In the genomic region with DNA sequence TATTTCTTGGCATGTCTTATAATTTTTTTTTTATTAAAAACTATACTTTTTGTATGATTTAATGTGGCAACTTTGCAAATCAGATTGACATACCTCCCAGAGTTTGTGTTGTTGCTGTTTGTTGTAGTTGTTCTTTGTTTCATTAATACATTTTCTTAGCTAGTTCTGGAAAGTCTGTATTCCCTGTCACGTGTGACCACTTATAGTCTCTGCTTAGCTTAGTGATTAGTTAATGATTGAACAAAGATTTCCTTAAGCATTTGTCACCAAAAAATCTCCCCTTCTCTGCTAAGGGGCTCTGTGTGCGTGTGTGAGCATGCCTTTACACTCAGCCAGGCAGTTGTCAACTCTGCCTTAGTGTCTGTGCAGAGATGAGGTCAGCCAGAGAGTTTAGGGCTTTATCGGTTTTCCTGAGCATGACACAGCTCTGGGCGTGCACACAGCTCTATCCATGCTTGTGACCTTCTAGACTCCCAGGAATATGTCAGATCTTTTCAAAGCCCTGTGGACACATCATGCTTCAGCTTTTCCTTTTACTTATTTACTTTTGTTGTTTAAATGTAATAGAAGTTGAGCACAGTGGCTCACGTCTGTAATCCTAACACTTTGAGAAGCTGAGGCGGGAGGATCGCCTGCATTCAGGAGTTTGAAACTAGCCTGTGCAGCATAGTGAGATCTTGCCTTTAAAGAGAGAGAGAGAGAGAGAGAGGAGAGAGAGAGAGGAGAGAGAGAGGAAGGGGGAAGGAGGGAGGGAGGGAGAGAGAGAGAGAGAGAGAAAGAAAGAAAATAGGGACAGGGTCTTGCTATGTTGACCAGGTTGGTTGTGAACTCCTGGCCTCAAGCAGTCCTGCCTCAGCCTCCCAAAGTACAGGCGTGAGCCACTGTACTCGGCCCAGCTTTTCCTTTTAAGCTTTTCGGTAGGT, we compare ENCODE assay signal across 10 cellular contexts. TPM values are rescaled to one million over a fixed set of nuclear protein-coding genes. Genes with fewer than 3 reads are reported as not detected.
DNase-seq lines count a peak whose midpoint lies in the region; ATAC-seq, FAIRE-seq and TF ChIP-seq lines count a peak whose summit lies in the region.
"Had no signal": no experiment of that assay in that cellular context is flagged by ENCODE, and none has a peak within 500 bp of the region (broad histone marks: within the 10 kb centered on the region; RNA-seq: fewer than 3 reads in every experiment).

No MANE protein-coding gene starts in this region.

- no peak overlapping the region for H3K4me3 Mint-ChIP-seq in activated T-cell treated with anti-CD3 and anti-CD28 coated beads, Interleukin-2, amount 50 U/mL, for 72 hours
- no peak overlapping the region for H3K4me3 Mint-ChIP-seq in type B pancreatic cell

- FAIRE-seq in bronchial epithelial cell (lab: Jason Lieb, UNC), result no peak

- no peaks in the 10 kb centered on the region for H3K36me3 ChIP-seq in bronchial epithelial cell (ENCODE audit: control insufficient read depth, insufficient read depth, low read length)
- H3K36me3 ChIP-seq: neural progenitor cell had no signal

- peak overlapping the region; percentile 30 for H3K27ac ChIP-seq in layer of hippocampus (ENCODE audit: low read depth, low read length)
- H3K27ac ChIP-seq: 22Rv1, neural progenitor cell had no signal

- peaks cover 2 to 8% of the 10 kb centered on the region in 2 donors for H3K36me3 Mint-ChIP-seq in activated T-cell treated with anti-CD3 and anti-CD28 coated beads, Interleukin-2, amount 50 U/mL, for 72 hours (ENCODE audit: insufficient read depth in 2 of 2)
- H3K36me3 Mint-ChIP-seq in type B pancreatic cell, result no peaks in the 10 kb centered on the region
- H3K36me3 Mint-ChIP-seq: neural progenitor cell had no signal

- peaks cover 36% of the 10 kb centered on the region for H3K4me1 Mint-ChIP-seq in activated T-cell treated with anti-CD3 and anti-CD28 coated beads, Interleukin-2, amount 50 U/mL, for 72 hours (ENCODE audit: low read depth)
- peaks cover 12% of the 10 kb centered on the region for H3K4me1 Mint-ChIP-seq in type B pancreatic cell (ENCODE audit: unreplicated experiment)

- no peak for TF ChIP-seq CTCF in bronchial epithelial cell (IDR thresholded peaks at IDR 0.05; ENCODE audit: insufficient read depth, low read length, severe bottlenecking)
- no peak for TF ChIP-seq CTCF in type B pancreatic cell (conservative IDR thresholded peaks at IDR 0.05)

- no peaks in the 10 kb centered on the region for H3K27me3 ChIP-seq in bronchial epithelial cell (ENCODE audit: control insufficient read depth, insufficient read depth, low read length)
- no peaks in the 10 kb centered on the region for H3K27me3 ChIP-seq in layer of hippocampus (ENCODE audit: control insufficient read depth, insufficient read depth, low read length)
- H3K27me3 ChIP-seq: neural progenitor cell had no signal

- H3K9me3 Mint-ChIP-seq in activated T-cell treated with anti-CD3 and anti-CD28 coated beads, Interleukin-2, amount 50 U/mL, for 72 hours, result peaks cover 0 to 2% of the 10 kb centered on the region in 2 donors
- H3K9me3 Mint-ChIP-seq in type B pancreatic cell, result no peaks in the 10 kb centered on the region

- DNase-seq in activated T-cell treated with anti-CD3 and anti-CD28 coated beads, Interleukin-2, amount 50 U/mL, for 72 hours, result no peak
- no peak for DNase-seq in activated T-cell treated with anti-CD3 and anti-CD28 coated beads for 4 hours
- peak; percentile 92 for DNase-seq in bronchial epithelial cell (ENCODE audit: low read depth)
- DNase-seq in type B pancreatic cell (ENCODE audit: extremely low spot score, unreplicated experiment), result no peak
- no peak for DNase-seq in T-helper 1 cell
- DNase-seq in kidney glomerular epithelial cell (lab: John Stamatoyannopoulos, UW), result no peak

- peaks cover 16% of the 10 kb centered on the region for H3K27me3 Mint-ChIP-seq in activated T-cell treated with anti-CD3 and anti-CD28 coated beads, Interleukin-2, amount 50 U/mL, for 72 hours (ENCODE audit: low read depth)
- H3K27me3 Mint-ChIP-seq in type B pancreatic cell, result peaks cover 12% of the 10 kb centered on the region

- peak overlapping the region; percentile 83 for H3K27ac Mint-ChIP-seq in activated T-cell treated with anti-CD3 and anti-CD28 coated beads, Interleukin-2, amount 50 U/mL, for 72 hours
- H3K27ac Mint-ChIP-seq in type B pancreatic cell, result peak overlapping the region; percentile 56

- no peak overlapping the region for H3K4me3 ChIP-seq in bronchial epithelial cell (ENCODE audit: low read depth, low read length)
- H3K4me3 ChIP-seq: neural progenitor cell had no signal

- no peak for ATAC-seq in activated T-cell treated with anti-CD3 and anti-CD28 coated beads, Interleukin-2, amount 50 U/mL, for 72 hours (replicated peaks in 1 of 2)
- ATAC-seq in HG02571 (IDR thresholded peaks at IDR 0.05; ENCODE audit: unreplicated experiment), result no peak

RNA-seq across cellular contexts. Expression of a gene that starts 21.9 kb away (rescaled TPM):
- total RNA-seq in activated T-cell treated with anti-CD3 and anti-CD28 coated beads, Interleukin-2, amount 50 U/mL, for 72 hours, result 1 to 10 TPM; 1.4 TPM
- total RNA-seq in bronchial epithelial cell (not detected in 2 replicates), type B pancreatic cell (ENCODE audit: low replicate concordance) (0.21 and 0.87 TPM in 2 replicates)

RNA-seq across cellular contexts. Expression of a gene that starts 30.1 kb away (rescaled TPM):
- under 1 TPM in 1 of 2 donors, not detected in 1; 0.25 TPM for total RNA-seq in activated T-cell treated with anti-CD3 and anti-CD28 coated beads, Interleukin-2, amount 50 U/mL, for 72 hours
- total RNA-seq in bronchial epithelial cell, result not detected in 2 replicates
- total RNA-seq in type B pancreatic cell (ENCODE audit: low replicate concordance), result 2.0 and 2.9 TPM in 2 replicates
